Comparison of ENCODE assay signal across 9 cellular contexts in genomic region chr11:3837793-3838192, GRCh38. TPM values are rescaled to one million over a fixed set of nuclear protein-coding genes. Genes with fewer than 3 reads are reported as not detected.
A peak's percentile ranks its signal among the peaks of the same experiment; 100 is the strongest.
DNase-seq lines count a peak whose midpoint lies in the region; ATAC-seq and TF ChIP-seq lines count a peak whose summit lies in the region.
"Had no signal": no experiment of that assay in that cellular context is flagged by ENCODE, and none has a peak within 500 bp of the region (broad histone marks: within the 10 kb centered on the region; RNA-seq: fewer than 3 reads in every experiment).

No MANE protein-coding gene starts in this region.

- peaks cover 0 to 11% of the 10 kb centered on the region in 2 donors for H3K36me3 Mint-ChIP-seq in naive B cell

- DNase-seq in CD1c-positive myeloid dendritic cell (ENCODE audit: extremely low spot score), result peak; percentile 80
- peak; percentile 45 to 46 for DNase-seq in cardiac fibroblast (ENCODE audit: low read depth in 2 of 2)
- DNase-seq in naive B cell, result no peak
- no peak for DNase-seq in smooth muscle cell (lab: John Stamatoyannopoulos, UW; ENCODE audit: unreplicated experiment)
- no peak for DNase-seq in SW 1271 (lab: John Stamatoyannopoulos, UW)
- no peak for DNase-seq in stimulated activated CD4-positive, alpha-beta T cell treated with anti-CD3 and anti-CD28 coated beads, Interleukin-2, amount 100 ng/mL, for 24 hours

- H3K9me3 ChIP-seq in smooth muscle cell (replicated peaks; ENCODE audit: low read depth), result no peaks in the 10 kb centered on the region

- WGBS in smooth muscle cell (ENCODE audit: low lambda C conversion rate), result 88% methylated on average over 1 of the region's 1 CpG

- H3K27me3 ChIP-seq in KMS-11 (ENCODE audit: insufficient read depth, low read depth) (no peaks in the 10 kb centered on the region), smooth muscle cell (ENCODE audit: low read depth) (no peaks in the 10 kb centered on the region)

- H3K4me2 ChIP-seq in KMS-11 (0 out of 2 replicates have a peak overlapping the region, but pooled peaks have one; percentile 7), smooth muscle cell (no peak overlapping the region)

- H3K36me3 ChIP-seq in KMS-11 (ENCODE audit: insufficient read depth), result no peaks in the 10 kb centered on the region
- H3K36me3 ChIP-seq in smooth muscle cell (ENCODE audit: low read depth), result no peaks in the 10 kb centered on the region

- H3K79me2 ChIP-seq in KMS-11 (ENCODE audit: insufficient read depth, low read depth), result peaks cover 58% of the 10 kb centered on the region; the same call in 1 of the 2 replicates
- H3K79me2 ChIP-seq in smooth muscle cell (ENCODE audit: low read depth), result peaks cover 78% of the 10 kb centered on the region

- TF ChIP-seq CTCF in KMS-11 (conservative IDR thresholded peaks at IDR 0.05; ENCODE audit: low read depth, low read length), result no peak
- TF ChIP-seq CTCF in cardiac fibroblast (IDR thresholded peaks at IDR 0.05; ENCODE audit: low read depth, low read length), result no peak
- TF ChIP-seq CTCF in smooth muscle cell (IDR thresholded peaks at IDR 0.05; ENCODE audit: borderline replicate concordance, insufficient read depth, poor library complexity, severe bottlenecking), result no peak

- H4K20me1 ChIP-seq in KMS-11 (ENCODE audit: insufficient read depth) (0 out of 2 replicates have a peak, but pooled peaks cover 4% of the 10 kb centered on the region), smooth muscle cell (ENCODE audit: low read depth) (peaks cover 75% of the 10 kb centered on the region)

- no peaks in the 10 kb centered on the region for H3K27me3 Mint-ChIP-seq in naive B cell

- H3K4me1 Mint-ChIP-seq in naive B cell, result peaks cover 65 to 84% (median 80%) of the 10 kb centered on the region in 3 donors

- H3K4me3 Mint-ChIP-seq in naive B cell, result peak overlapping the region in 7 of 8 donors; percentile 74 to 98 (median 94)

- peaks cover 52% of the 10 kb centered on the region for H3K4me1 ChIP-seq in KMS-11 (ENCODE audit: low read depth, poor library complexity, severe bottlenecking)
- peaks cover 14% of the 10 kb centered on the region for H3K4me1 ChIP-seq in smooth muscle cell (ENCODE audit: low read depth)

- H3K4me3 ChIP-seq in KMS-11 (IDR thresholded peaks at IDR 0.05; ENCODE audit: insufficient read depth, low read depth, low read length), result no peak overlapping the region
- H3K4me3 ChIP-seq in cardiac fibroblast (replicated peaks in 1 of 2; ENCODE audit: low read depth in 2 of 2, low read length in 2 of 2), result no peak overlapping the region
- no peak overlapping the region for H3K4me3 ChIP-seq in smooth muscle cell

- H3K27ac ChIP-seq in KMS-11, result no peak overlapping the region
- no peak overlapping the region for H3K27ac ChIP-seq in smooth muscle cell (ENCODE audit: low read depth)
- H3K27ac ChIP-seq: epithelial cell of prostate had no signal

- H3K9me3 Mint-ChIP-seq in naive B cell, result no peaks in the 10 kb centered on the region

- peak overlapping the region; percentile 44 to 98 (median 92) for H3K27ac Mint-ChIP-seq in naive B cell

- peaks cover 10% of the 10 kb centered on the region for H3F3A ChIP-seq in smooth muscle cell (ENCODE audit: low read depth)

- no peak overlapping the region for H3K9ac ChIP-seq in KMS-11
- no peak overlapping the region for H3K9ac ChIP-seq in smooth muscle cell (ENCODE audit: low read depth)

- no peak for ATAC-seq in naive B cell (ENCODE audit: low read depth in 2 of 2)
- ATAC-seq in HG02571 (IDR thresholded peaks at IDR 0.05; ENCODE audit: unreplicated experiment), result no peak

- no peak overlapping the region for H2AFZ ChIP-seq in KMS-11 (ENCODE audit: low read depth)
- H2AFZ ChIP-seq in smooth muscle cell (ENCODE audit: low read depth), result no peak overlapping the region

RNA-seq across cellular contexts. Expression of gene RHOG, which starts 3.0 kb away (rescaled TPM):
- polyA plus RNA-seq in naive B cell (ENCODE audit: low read depth in 6 of 6) (100 to 1,000 TPM in 5 of 6 donors, 10 to 100 TPM in 1; 88.9 to 144 (median 117) TPM), smooth muscle cell (32.7 and 51.3 TPM in 2 replicates)
- 20.2 and 20.7 TPM in 2 replicates for total RNA-seq in smooth muscle cell

RNA-seq across cellular contexts. Expression of gene STIM1, which starts 17.7 kb away (rescaled TPM):
- polyA plus RNA-seq in naive B cell (ENCODE audit: low read depth in 6 of 6), result 10 to 100 TPM; 29.1 to 51.9 (median 35.0) TPM
- 19.0 and 31.5 TPM in 2 replicates for total RNA-seq in smooth muscle cell
- 15.3 and 25.3 TPM in 2 replicates for polyA plus RNA-seq in smooth muscle cell

RNA-seq across cellular contexts. Expression of gene PGAP2, which starts 29.4 kb away (rescaled TPM):
- polyA plus RNA-seq in naive B cell (ENCODE audit: low read depth in 6 of 6) (10 to 100 TPM; 16.6 to 29.1 (median 19.3) TPM), smooth muscle cell (10.9 and 22.9 TPM in 2 replicates)
- 8.7 and 9.5 TPM in 2 replicates for total RNA-seq in smooth muscle cell

RNA-seq across cellular contexts. Expression of gene NUP98, which starts 40.4 kb away (rescaled TPM):
- polyA plus RNA-seq in naive B cell (ENCODE audit: low read depth in 6 of 6) (10 to 100 TPM; 29.4 to 57.0 (median 38.7) TPM), smooth muscle cell (15.8 and 19.6 TPM in 2 replicates)
- total RNA-seq in smooth muscle cell, result 81.8 and 84.0 TPM in 2 replicates

Comparison
In these comparisons a context has a peak if more than half of its experiments do, and no peak if none do; other contexts are left out.
1. DNase-seq: peak in CD1c-positive myeloid dendritic cell (single experiment) and cardiac fibroblast (2 of 2); none in naive B cell (single experiment), smooth muscle cell (single experiment), SW 1271 (0 of 2) and stimulated activated CD4-positive, alpha-beta T cell treated with anti-CD3 and anti-CD28 coated beads, Interleukin-2, amount 100 ng/mL, for 24 hours (0 of 2).